18 cellular contexts compared by ENCODE assay signal in genomic region chr19:28794301-28794700, GRCh38.
DNase-seq lines count a peak whose midpoint lies in the region; ATAC-seq and TF ChIP-seq lines count a peak whose summit lies in the region.
"Had no signal": no experiment of that assay in that cellular context is flagged by ENCODE, and none has a peak within 500 bp of the region (broad histone marks: within the 10 kb centered on the region; RNA-seq: fewer than 3 reads in every experiment).

No MANE protein-coding gene starts in this region.

- no peak overlapping the region for H3K4me3 ChIP-seq in HEK293 (ENCODE audit: low read depth, low read length)
- H3K4me3 ChIP-seq in NB4 (ENCODE audit: low read depth, low read length): no peak overlapping the region
- peak overlapping the region; percentile 55 for H3K4me3 ChIP-seq in epithelial cell of proximal tubule (ENCODE audit: low read depth, low read length)
- H3K4me3 ChIP-seq: lower lobe of right lung had no signal

- H3K4me3 Mint-ChIP-seq in neural crest cell (peak overlapping the region; percentile 43), T-helper 17 cell (no peak overlapping the region)
- no peak overlapping the region for H3K4me3 Mint-ChIP-seq in activated CD8-positive, alpha-beta T cell treated with anti-CD3 and anti-CD28 coated beads, Interleukin-2, amount 10 ng/mL, durations not matched to agents 7 days and 5 days
- H3K4me3 Mint-ChIP-seq: activated naive CD8-positive, alpha-beta T cell had no signal

- H3K4me1 Mint-ChIP-seq in neural crest cell: peaks cover 4% of the 10 kb centered on the region
- peaks cover 4% of the 10 kb centered on the region for H3K4me1 Mint-ChIP-seq in activated CD8-positive, alpha-beta T cell treated with anti-CD3 and anti-CD28 coated beads, Interleukin-2, amount 10 ng/mL, durations not matched to agents 7 days and 5 days (ENCODE audit: low read depth)
- H3K4me1 Mint-ChIP-seq in T-helper 17 cell: no peaks in the 10 kb centered on the region

- peaks cover 10% of the 10 kb centered on the region for H3K4me1 ChIP-seq in HEK293 (ENCODE audit: control insufficient read depth, insufficient read depth, low read length)
- H3K4me1 ChIP-seq: BE2C, lower lobe of right lung, suprapubic skin had no signal

- TF ChIP-seq POLR2A in NB4 (IDR thresholded peaks at IDR 0.05; ENCODE audit: extremely low read depth, insufficient read length): no peak

- H3K9me3 Mint-ChIP-seq in neural crest cell: no peaks in the 10 kb centered on the region
- H3K9me3 Mint-ChIP-seq in activated CD8-positive, alpha-beta T cell treated with anti-CD3 and anti-CD28 coated beads, Interleukin-2, amount 10 ng/mL, durations not matched to agents 7 days and 5 days (ENCODE audit: insufficient read depth): no peaks in the 10 kb centered on the region

- peak; percentile 0 for DNase-seq in NB4 (ENCODE audit: low read depth)
- no peak for DNase-seq in epithelial cell of proximal tubule (ENCODE audit: low read depth)
- no peak for DNase-seq in neural crest cell (ENCODE audit: low read depth, low spot score)
- no peak for DNase-seq in NCI-H2171 treated with DMSO at 0.1 percent for 48 hours (lab: John Stamatoyannopoulos, UW)
- no peak for DNase-seq in activated CD8-positive, alpha-beta T cell treated with anti-CD3 and anti-CD28 coated beads, Interleukin-2, amount 10 ng/mL, durations not matched to agents 7 days and 5 days
- DNase-seq in T-helper 17 cell: no peak
- DNase-seq: activated CD8-positive, alpha-beta memory T cell treated with anti-CD3 and anti-CD28 coated beads, Interleukin-2, amount 50 U/mL, for 48 hours; BE2C; DMS 273 treated with DMSO at 0.1 percent for 48 hours; Karpas-422; lower lobe of right lung; naive thymus-derived CD8-positive, alpha-beta T cell; NCI-H146; NCI-H69; retina had no signal

- H3K9me3 ChIP-seq in HEK293 (ENCODE audit: control insufficient read depth, insufficient read depth, low read depth, low read length) (peaks cover 28% of the 10 kb centered on the region), T-helper 17 cell (ENCODE audit: control insufficient read depth, low read length, poor library complexity, severe bottlenecking) (no peaks in the 10 kb centered on the region)
- H3K9me3 ChIP-seq: BE2C, lower lobe of right lung, suprapubic skin had no signal

- peaks cover 81% of the 10 kb centered on the region for H3K27me3 Mint-ChIP-seq in neural crest cell (ENCODE audit: low read depth)
- H3K27me3 Mint-ChIP-seq in activated CD8-positive, alpha-beta T cell treated with anti-CD3 and anti-CD28 coated beads, Interleukin-2, amount 10 ng/mL, durations not matched to agents 7 days and 5 days (ENCODE audit: low read depth): peaks cover 16% of the 10 kb centered on the region
- peaks cover 17% of the 10 kb centered on the region for H3K27me3 Mint-ChIP-seq in T-helper 17 cell

- H3K27ac Mint-ChIP-seq in neural crest cell (ENCODE audit: unreplicated experiment): no peak overlapping the region
- no peak overlapping the region for H3K27ac Mint-ChIP-seq in activated CD8-positive, alpha-beta T cell treated with anti-CD3 and anti-CD28 coated beads, Interleukin-2, amount 10 ng/mL, durations not matched to agents 7 days and 5 days
- no peak overlapping the region for H3K27ac Mint-ChIP-seq in T-helper 17 cell
- H3K27ac Mint-ChIP-seq: activated naive CD8-positive, alpha-beta T cell; naive thymus-derived CD8-positive, alpha-beta T cell had no signal

- no peak overlapping the region for H3K27ac ChIP-seq in HEK293 (ENCODE audit: extremely low read depth, low read depth, low read length)
- H3K27ac ChIP-seq: lower lobe of right lung, suprapubic skin had no signal

- TF ChIP-seq CTCF in HEK293 (tag by site-specific recombination; IDR thresholded peaks at IDR 0.05): no peak
- TF ChIP-seq CTCF in NB4 (IDR thresholded peaks at IDR 0.05; ENCODE audit: low read depth, low read length): no peak
- no peak for TF ChIP-seq CTCF in epithelial cell of proximal tubule (conservative IDR thresholded peaks at IDR 0.05; ENCODE audit: low read depth, low read length)
- no peak for TF ChIP-seq CTCF in neural crest cell (conservative IDR thresholded peaks at IDR 0.05)

- H3K36me3 Mint-ChIP-seq in neural crest cell (ENCODE audit: low read depth): no peaks in the 10 kb centered on the region
- peaks cover 5% of the 10 kb centered on the region for H3K36me3 Mint-ChIP-seq in activated CD8-positive, alpha-beta T cell treated with anti-CD3 and anti-CD28 coated beads, Interleukin-2, amount 10 ng/mL, durations not matched to agents 7 days and 5 days (ENCODE audit: low read depth)
- no peaks in the 10 kb centered on the region for H3K36me3 Mint-ChIP-seq in T-helper 17 cell (ENCODE audit: low read depth)

- ATAC-seq in activated CD8-positive, alpha-beta T cell treated with anti-CD3 and anti-CD28 coated beads, Interleukin-2, amount 10 ng/mL, durations not matched to agents 7 days and 5 days: no peak
- ATAC-seq in T-helper 17 cell: no peak
- ATAC-seq: lower lobe of right lung; naive thymus-derived CD8-positive, alpha-beta T cell had no signal

- POLR2A ChIA-PET in HEK293 (lab: Yijun Ruan, JAX): no interaction called here
- POLR2A ChIA-PET in activated CD8-positive, alpha-beta T cell treated with anti-CD3 and anti-CD28 coated beads, Interleukin-2, amount 10 ng/mL, durations not matched to agents 7 days and 5 days (lab: Charles Lee): no interaction called here

- no peaks in the 10 kb centered on the region for H3K36me3 ChIP-seq in HEK293 (ENCODE audit: control insufficient read depth in 2 of 2, insufficient read depth in 1 of 2, low read length in 2 of 2)
- H3K36me3 ChIP-seq: BE2C, lower lobe of right lung, suprapubic skin had no signal

- CTCF ChIA-PET in HEK293 (lab: Yijun Ruan, JAX): no interaction called here
- CTCF ChIA-PET in activated CD8-positive, alpha-beta T cell treated with anti-CD3 and anti-CD28 coated beads, Interleukin-2, amount 10 ng/mL, durations not matched to agents 7 days and 5 days (lab: Charles Lee): no interaction called here

TF ChIP-seq in HEK293, 187 proteins besides CTCF, POLR2A, EP300 and RAD21:
- TF ChIP-seq SCRT2 (tag by site-specific recombination; IDR thresholded peaks at IDR 0.05): peak; percentile 94
- peak; percentile 42; the same call in 1 of the 2 replicates for TF ChIP-seq SCRT1 (tag by site-specific recombination; IDR thresholded peaks at IDR 0.05; ENCODE audit: borderline replicate concordance)
- no peak for TF ChIP-seq ZNF19 (tag by site-specific recombination; IDR thresholded peaks at IDR 0.05; ENCODE audit: low read depth)
